In genomic region chr21:31667141-31667540, GRCh38 we compare ENCODE assay signal across 1 cellular context.
TF ChIP-seq lines count a peak whose summit lies in the region.

No MANE protein-coding gene starts in this region.

TF ChIP-seq in HEK293, 187 proteins besides CTCF, POLR2A, EP300 and RAD21 (continued from another document):
- TF ChIP-seq PRDM4 (tag by site-specific recombination; IDR thresholded peaks at IDR 0.05) (peak; percentile 43), ZNF792 (tag by site-specific recombination; IDR thresholded peaks at IDR 0.05) (no peak), ZNF621 (tag by site-specific recombination; IDR thresholded peaks at IDR 0.05) (no peak), ZBTB8A (tag by site-specific recombination; IDR thresholded peaks at IDR 0.05) (no peak), ZNF624 (tag by site-specific recombination; IDR thresholded peaks at IDR 0.05) (no peak), ZNF629 (tag by site-specific recombination; IDR thresholded peaks at IDR 0.05) (peak; percentile 64; the same call in 1 of the 2 replicates), HOXC10 (CRISPR knock-in tag; IDR thresholded peaks at IDR 0.05) (no peak), ZNF292 (tag by site-specific recombination; IDR thresholded peaks at IDR 0.05; ENCODE audit: borderline replicate concordance, low read depth) (0 out of 2 replicates have a peak, but pooled peaks have one; percentile 2), TSHZ1 (tag by site-specific recombination; IDR thresholded peaks at IDR 0.05; ENCODE audit: borderline replicate concordance) (no peak), ZNF140 (tag by site-specific recombination; IDR thresholded peaks at IDR 0.05) (no peak), ZNF670 (tag by site-specific recombination; IDR thresholded peaks at IDR 0.05; ENCODE audit: low read depth) (no peak), ZNF677 (tag by site-specific recombination; IDR thresholded peaks at IDR 0.05) (peak; percentile 54; the same call in 1 of the 2 replicates), ZBTB49 (tag by site-specific recombination; IDR thresholded peaks at IDR 0.05; ENCODE audit: low read depth) (no peak), ZNF404 (tag by site-specific recombination; IDR thresholded peaks at IDR 0.05) (no peak), ATF2 (tag by site-specific recombination; IDR thresholded peaks at IDR 0.05; ENCODE audit: low read depth) (peak; percentile 5; the same call in 1 of the 2 replicates), PBX3 (CRISPR knock-in tag; IDR thresholded peaks at IDR 0.05) (no peak), ZNF561 (tag by site-specific recombination; IDR thresholded peaks at IDR 0.05; ENCODE audit: borderline replicate concordance) (no peak), TRIM28 (IDR thresholded peaks at IDR 0.05; ENCODE audit: borderline replicate concordance, low read length) (no peak), ZNF169 (tag by site-specific recombination; IDR thresholded peaks at IDR 0.05) (no peak), ZNF280D (tag by site-specific recombination; IDR thresholded peaks at IDR 0.05) (no peak), ZNF580 (tag by site-specific recombination; IDR thresholded peaks at IDR 0.05) (no peak), ZSCAN23 (tag by site-specific recombination; IDR thresholded peaks at IDR 0.05) (0 out of 2 replicates have a peak, but pooled peaks have one; percentile 6), ZNF560 (tag by site-specific recombination; IDR thresholded peaks at IDR 0.05; ENCODE audit: borderline replicate concordance) (no peak), ZNF266 (tag by site-specific recombination; IDR thresholded peaks at IDR 0.05; ENCODE audit: low read depth) (no peak), ZNF146 (tag by site-specific recombination; IDR thresholded peaks at IDR 0.05) (no peak), ZNF433 (tag by site-specific recombination; IDR thresholded peaks at IDR 0.05; ENCODE audit: low read depth) (no peak), KLF8 (tag by site-specific recombination; IDR thresholded peaks at IDR 0.05) (no peak), GLI2 (tag by site-specific recombination; IDR thresholded peaks at IDR 0.05; ENCODE audit: borderline replicate concordance, low read depth) (0 out of 2 replicates have a peak, but pooled peaks have one; percentile 1), ZNF138 (tag by site-specific recombination; IDR thresholded peaks at IDR 0.05; ENCODE audit: borderline replicate concordance) (no peak), ZNF707 (tag by site-specific recombination; IDR thresholded peaks at IDR 0.05) (no peak; the same call in 1 of the 2 replicates), ZNF148 (tag by site-specific recombination; IDR thresholded peaks at IDR 0.05; ENCODE audit: borderline replicate concordance) (no peak), ZNF692 (tag by site-specific recombination; IDR thresholded peaks at IDR 0.05) (no peak), ZBTB48 (tag by site-specific recombination; IDR thresholded peaks at IDR 0.05) (no peak), ZNF214 (tag by site-specific recombination; IDR thresholded peaks at IDR 0.05; ENCODE audit: borderline replicate concordance) (no peak), ZNF19 (tag by site-specific recombination; IDR thresholded peaks at IDR 0.05; ENCODE audit: low read depth) (no peak), ZIC2 (tag by site-specific recombination; IDR thresholded peaks at IDR 0.05) (no peak), ZNF10 (tag by site-specific recombination; IDR thresholded peaks at IDR 0.05) (no peak)
TF ChIP-seq in HEK293: peak in this region for 9.
